Comparison of ENCODE assay signal across 2 cellular contexts in the genomic region with DNA sequence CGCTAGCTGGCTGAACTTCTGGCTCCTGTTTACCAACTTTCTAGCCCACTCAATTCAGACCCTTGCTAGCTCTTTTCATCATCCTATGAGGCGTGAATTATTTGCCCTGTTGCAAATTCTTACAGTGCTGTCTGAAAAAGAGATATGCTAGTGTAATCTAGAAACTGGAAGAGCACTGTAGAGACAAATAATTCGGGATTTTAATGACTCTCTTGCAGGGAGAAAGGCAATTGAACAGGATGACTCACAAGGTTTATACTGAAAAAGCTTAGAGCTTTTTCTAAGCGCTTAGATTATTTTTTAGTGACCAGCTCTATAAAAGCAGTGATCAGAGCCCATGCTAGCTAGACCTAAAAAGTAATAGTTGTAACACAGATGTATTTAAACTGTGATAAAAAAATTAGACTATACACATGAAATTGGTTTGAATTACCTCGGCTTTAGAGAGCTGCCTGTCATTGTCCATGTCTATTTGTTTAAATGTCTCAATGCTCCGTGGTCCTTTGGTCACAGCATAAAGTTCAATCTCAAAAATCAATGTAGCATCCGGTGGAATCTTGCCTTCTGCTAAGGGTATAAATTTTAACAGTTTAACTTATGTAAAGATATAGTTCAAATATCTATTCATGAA.
TF ChIP-seq lines count a peak whose summit lies in the region.

No MANE protein-coding gene starts in this region.

TF ChIP-seq in HEK293, 187 proteins besides CTCF, POLR2A, EP300 and RAD21 (continued from another document):
- TF ChIP-seq, protein P1, sequence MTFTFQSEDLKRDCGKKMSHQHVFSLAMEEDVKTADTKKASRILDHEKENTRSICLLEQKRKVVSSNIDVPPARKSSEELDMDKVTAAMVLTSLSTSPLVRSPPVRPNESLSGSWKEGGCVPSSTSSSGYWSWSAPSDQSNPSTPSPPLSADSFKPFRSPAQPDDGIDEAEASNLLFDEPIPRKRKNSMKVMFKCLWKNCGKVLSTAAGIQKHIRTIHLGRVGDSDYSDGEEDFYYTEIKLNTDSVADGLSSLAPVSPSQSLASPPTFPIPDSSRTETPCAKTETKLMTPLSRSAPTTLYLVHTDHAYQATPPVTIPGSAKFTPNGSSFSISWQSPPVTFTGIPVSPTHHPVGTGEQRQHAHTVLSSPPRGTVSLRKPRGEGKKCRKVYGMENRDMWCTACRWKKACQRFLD (tag by site-specific recombination; IDR thresholded peaks at IDR 0.05), result no peak
- TF ChIP-seq OVOL3 (tag by site-specific recombination; IDR thresholded peaks at IDR 0.05), result no peak
- no peak for TF ChIP-seq KLF16 (tag by site-specific recombination; IDR thresholded peaks at IDR 0.05)
- TF ChIP-seq ZNF16 (tag by site-specific recombination; IDR thresholded peaks at IDR 0.05; ENCODE audit: low read depth), result no peak
- no peak for TF ChIP-seq HOXD13 (CRISPR knock-in tag; IDR thresholded peaks at IDR 0.05; ENCODE audit: borderline replicate concordance)
- TF ChIP-seq ZBTB17 (tag by site-specific recombination; IDR thresholded peaks at IDR 0.05), result peak; percentile 36; the same call in 1 of the 2 replicates
- no peak for TF ChIP-seq ZNF169 (tag by site-specific recombination; IDR thresholded peaks at IDR 0.05)
- TF ChIP-seq, protein P2, sequence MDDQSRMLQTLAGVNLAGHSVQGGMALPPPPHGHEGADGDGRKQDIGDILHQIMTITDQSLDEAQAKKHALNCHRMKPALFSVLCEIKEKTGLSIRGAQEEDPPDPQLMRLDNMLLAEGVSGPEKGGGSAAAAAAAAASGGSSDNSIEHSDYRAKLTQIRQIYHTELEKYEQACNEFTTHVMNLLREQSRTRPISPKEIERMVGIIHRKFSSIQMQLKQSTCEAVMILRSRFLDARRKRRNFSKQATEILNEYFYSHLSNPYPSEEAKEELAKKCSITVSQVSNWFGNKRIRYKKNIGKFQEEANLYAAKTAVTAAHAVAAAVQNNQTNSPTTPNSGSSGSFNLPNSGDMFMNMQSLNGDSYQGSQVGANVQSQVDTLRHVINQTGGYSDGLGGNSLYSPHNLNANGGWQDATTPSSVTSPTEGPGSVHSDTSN (CRISPR knock-in tag; IDR thresholded peaks at IDR 0.05), result no peak
- 0 out of 2 replicates have a peak, but pooled peaks have one; percentile 40 for TF ChIP-seq ZEB2 (tag by site-specific recombination; IDR thresholded peaks at IDR 0.05)
- TF ChIP-seq, protein P3, sequence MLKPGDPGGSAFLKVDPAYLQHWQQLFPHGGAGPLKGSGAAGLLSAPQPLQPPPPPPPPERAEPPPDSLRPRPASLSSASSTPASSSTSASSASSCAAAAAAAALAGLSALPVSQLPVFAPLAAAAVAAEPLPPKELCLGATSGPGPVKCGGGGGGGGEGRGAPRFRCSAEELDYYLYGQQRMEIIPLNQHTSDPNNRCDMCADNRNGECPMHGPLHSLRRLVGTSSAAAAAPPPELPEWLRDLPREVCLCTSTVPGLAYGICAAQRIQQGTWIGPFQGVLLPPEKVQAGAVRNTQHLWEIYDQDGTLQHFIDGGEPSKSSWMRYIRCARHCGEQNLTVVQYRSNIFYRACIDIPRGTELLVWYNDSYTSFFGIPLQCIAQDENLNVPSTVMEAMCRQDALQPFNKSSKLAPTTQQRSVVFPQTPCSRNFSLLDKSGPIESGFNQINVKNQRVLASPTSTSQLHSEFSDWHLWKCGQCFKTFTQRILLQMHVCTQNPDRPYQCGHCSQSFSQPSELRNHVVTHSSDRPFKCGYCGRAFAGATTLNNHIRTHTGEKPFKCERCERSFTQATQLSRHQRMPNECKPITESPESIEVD (tag by site-specific recombination; IDR thresholded peaks at IDR 0.05), result peak; percentile 64
- TF ChIP-seq ZNF624 (tag by site-specific recombination; IDR thresholded peaks at IDR 0.05), result no peak
- no peak for TF ChIP-seq HOXC10 (CRISPR knock-in tag; IDR thresholded peaks at IDR 0.05)
TF ChIP-seq in HEK293: peak in this region for 4.

TF ChIP-seq in HepG2, 621 proteins besides CTCF, POLR2A, EP300 and RAD21 (continued from another document and continues in another):
- TF ChIP-seq, protein P4, sequence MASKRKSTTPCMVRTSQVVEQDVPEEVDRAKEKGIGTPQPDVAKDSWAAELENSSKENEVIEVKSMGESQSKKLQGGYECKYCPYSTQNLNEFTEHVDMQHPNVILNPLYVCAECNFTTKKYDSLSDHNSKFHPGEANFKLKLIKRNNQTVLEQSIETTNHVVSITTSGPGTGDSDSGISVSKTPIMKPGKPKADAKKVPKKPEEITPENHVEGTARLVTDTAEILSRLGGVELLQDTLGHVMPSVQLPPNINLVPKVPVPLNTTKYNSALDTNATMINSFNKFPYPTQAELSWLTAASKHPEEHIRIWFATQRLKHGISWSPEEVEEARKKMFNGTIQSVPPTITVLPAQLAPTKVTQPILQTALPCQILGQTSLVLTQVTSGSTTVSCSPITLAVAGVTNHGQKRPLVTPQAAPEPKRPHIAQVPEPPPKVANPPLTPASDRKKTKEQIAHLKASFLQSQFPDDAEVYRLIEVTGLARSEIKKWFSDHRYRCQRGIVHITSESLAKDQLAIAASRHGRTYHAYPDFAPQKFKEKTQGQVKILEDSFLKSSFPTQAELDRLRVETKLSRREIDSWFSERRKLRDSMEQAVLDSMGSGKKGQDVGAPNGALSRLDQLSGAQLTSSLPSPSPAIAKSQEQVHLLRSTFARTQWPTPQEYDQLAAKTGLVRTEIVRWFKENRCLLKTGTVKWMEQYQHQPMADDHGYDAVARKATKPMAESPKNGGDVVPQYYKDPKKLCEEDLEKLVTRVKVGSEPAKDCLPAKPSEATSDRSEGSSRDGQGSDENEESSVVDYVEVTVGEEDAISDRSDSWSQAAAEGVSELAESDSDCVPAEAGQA (IDR thresholded peaks at IDR 0.05; ENCODE audit: low read depth), result no peak
- TF ChIP-seq, protein P4 (CRISPR knock-in tag; IDR thresholded peaks at IDR 0.05; ENCODE audit: borderline replicate concordance), result no peak
- TF ChIP-seq YEATS2 (CRISPR knock-in tag; IDR thresholded peaks at IDR 0.05; ENCODE audit: borderline replicate concordance) (no peak), ZSCAN30 (CRISPR knock-in tag; IDR thresholded peaks at IDR 0.05) (no peak), CCDC6 (CRISPR knock-in tag; IDR thresholded peaks at IDR 0.05) (no peak), TRIM24 (CRISPR knock-in tag; IDR thresholded peaks at IDR 0.05) (no peak), FOXA1 (IDR thresholded peaks at IDR 0.05) (no peak), FOXA1 (CRISPR knock-in tag; IDR thresholded peaks at IDR 0.05) (peak; percentile 74), MEIS1 (CRISPR knock-in tag; IDR thresholded peaks at IDR 0.05; ENCODE audit: borderline replicate concordance) (no peak), JUNB (CRISPR knock-in tag; IDR thresholded peaks at IDR 0.05; ENCODE audit: borderline replicate concordance) (no peak), HNRNPH1 (optimal IDR thresholded peaks at IDR 0.05; ENCODE audit: low read depth, low read length) (no peak), FOXP1 (IDR thresholded peaks at IDR 0.05) (no peak), FOXP1 (CRISPR knock-in tag; IDR thresholded peaks at IDR 0.05) (peak; percentile 53; the same call in 1 of the 2 replicates), PHF20 (CRISPR knock-in tag; IDR thresholded peaks at IDR 0.05) (no peak)
- TF ChIP-seq, protein P5, sequence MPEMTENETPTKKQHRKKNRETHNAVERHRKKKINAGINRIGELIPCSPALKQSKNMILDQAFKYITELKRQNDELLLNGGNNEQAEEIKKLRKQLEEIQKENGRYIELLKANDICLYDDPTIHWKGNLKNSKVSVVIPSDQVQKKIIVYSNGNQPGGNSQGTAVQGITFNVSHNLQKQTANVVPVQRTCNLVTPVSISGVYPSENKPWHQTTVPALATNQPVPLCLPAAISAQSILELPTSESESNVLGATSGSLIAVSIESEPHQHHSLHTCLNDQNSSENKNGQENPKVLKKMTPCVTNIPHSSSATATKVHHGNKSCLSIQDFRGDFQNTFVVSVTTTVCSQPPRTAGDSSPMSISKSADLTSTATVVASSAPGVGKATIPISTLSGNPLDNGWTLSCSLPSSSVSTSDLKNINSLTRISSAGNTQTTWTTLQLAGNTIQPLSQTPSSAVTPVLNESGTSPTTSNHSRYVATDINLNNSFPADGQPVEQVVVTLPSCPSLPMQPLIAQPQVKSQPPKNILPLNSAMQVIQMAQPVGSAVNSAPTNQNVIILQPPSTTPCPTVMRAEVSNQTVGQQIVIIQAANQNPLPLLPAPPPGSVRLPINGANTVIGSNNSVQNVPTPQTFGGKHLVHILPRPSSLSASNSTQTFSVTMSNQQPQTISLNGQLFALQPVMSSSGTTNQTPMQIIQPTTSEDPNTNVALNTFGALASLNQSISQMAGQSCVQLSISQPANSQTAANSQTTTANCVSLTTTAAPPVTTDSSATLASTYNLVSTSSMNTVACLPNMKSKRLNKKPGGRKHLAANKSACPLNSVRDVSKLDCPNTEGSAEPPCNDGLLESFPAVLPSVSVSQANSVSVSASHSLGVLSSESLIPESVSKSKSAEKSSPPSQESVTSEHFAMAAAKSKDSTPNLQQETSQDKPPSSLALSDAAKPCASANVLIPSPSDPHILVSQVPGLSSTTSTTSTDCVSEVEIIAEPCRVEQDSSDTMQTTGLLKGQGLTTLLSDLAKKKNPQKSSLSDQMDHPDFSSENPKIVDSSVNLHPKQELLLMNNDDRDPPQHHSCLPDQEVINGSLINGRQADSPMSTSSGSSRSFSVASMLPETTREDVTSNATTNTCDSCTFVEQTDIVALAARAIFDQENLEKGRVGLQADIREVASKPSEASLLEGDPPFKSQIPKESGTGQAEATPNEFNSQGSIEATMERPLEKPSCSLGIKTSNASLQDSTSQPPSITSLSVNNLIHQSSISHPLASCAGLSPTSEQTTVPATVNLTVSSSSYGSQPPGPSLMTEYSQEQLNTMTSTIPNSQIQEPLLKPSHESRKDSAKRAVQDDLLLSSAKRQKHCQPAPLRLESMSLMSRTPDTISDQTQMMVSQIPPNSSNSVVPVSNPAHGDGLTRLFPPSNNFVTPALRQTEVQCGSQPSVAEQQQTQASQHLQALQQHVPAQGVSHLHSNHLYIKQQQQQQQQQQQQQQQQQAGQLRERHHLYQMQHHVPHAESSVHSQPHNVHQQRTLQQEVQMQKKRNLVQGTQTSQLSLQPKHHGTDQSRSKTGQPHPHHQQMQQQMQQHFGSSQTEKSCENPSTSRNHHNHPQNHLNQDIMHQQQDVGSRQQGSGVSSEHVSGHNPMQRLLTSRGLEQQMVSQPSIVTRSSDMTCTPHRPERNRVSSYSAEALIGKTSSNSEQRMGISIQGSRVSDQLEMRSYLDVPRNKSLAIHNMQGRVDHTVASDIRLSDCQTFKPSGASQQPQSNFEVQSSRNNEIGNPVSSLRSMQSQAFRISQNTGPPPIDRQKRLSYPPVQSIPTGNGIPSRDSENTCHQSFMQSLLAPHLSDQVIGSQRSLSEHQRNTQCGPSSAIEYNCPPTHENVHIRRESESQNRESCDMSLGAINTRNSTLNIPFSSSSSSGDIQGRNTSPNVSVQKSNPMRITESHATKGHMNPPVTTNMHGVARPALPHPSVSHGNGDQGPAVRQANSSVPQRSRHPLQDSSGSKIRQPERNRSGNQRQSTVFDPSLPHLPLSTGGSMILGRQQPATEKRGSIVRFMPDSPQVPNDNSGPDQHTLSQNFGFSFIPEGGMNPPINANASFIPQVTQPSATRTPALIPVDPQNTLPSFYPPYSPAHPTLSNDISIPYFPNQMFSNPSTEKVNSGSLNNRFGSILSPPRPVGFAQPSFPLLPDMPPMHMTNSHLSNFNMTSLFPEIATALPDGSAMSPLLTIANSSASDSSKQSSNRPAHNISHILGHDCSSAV (CRISPR knock-in tag; IDR thresholded peaks at IDR 0.05; ENCODE audit: borderline replicate concordance), result no peak
- TF ChIP-seq, protein P6, sequence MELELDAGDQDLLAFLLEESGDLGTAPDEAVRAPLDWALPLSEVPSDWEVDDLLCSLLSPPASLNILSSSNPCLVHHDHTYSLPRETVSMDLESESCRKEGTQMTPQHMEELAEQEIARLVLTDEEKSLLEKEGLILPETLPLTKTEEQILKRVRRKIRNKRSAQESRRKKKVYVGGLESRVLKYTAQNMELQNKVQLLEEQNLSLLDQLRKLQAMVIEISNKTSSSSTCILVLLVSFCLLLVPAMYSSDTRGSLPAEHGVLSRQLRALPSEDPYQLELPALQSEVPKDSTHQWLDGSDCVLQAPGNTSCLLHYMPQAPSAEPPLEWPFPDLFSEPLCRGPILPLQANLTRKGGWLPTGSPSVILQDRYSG (CRISPR knock-in tag; IDR thresholded peaks at IDR 0.05), result no peak
- TF ChIP-seq, protein P7, sequence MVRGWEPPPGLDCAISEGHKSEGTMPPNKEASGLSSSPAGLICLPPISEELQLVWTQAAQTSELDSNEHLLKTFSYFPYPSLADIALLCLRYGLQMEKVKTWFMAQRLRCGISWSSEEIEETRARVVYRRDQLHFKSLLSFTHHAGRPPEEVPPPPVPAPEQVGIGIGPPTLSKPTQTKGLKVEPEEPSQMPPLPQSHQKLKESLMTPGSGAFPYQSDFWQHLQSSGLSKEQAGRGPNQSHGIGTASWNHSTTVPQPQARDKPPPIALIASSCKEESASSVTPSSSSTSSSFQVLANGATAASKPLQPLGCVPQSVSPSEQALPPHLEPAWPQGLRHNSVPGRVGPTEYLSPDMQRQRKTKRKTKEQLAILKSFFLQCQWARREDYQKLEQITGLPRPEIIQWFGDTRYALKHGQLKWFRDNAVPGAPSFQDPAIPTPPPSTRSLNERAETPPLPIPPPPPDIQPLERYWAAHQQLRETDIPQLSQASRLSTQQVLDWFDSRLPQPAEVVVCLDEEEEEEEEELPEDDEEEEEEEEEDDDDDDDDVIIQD (CRISPR knock-in tag; IDR thresholded peaks at IDR 0.05; ENCODE audit: low read depth), result peak; percentile 60; the same call in 1 of the 2 replicates
- TF ChIP-seq, protein P8, sequence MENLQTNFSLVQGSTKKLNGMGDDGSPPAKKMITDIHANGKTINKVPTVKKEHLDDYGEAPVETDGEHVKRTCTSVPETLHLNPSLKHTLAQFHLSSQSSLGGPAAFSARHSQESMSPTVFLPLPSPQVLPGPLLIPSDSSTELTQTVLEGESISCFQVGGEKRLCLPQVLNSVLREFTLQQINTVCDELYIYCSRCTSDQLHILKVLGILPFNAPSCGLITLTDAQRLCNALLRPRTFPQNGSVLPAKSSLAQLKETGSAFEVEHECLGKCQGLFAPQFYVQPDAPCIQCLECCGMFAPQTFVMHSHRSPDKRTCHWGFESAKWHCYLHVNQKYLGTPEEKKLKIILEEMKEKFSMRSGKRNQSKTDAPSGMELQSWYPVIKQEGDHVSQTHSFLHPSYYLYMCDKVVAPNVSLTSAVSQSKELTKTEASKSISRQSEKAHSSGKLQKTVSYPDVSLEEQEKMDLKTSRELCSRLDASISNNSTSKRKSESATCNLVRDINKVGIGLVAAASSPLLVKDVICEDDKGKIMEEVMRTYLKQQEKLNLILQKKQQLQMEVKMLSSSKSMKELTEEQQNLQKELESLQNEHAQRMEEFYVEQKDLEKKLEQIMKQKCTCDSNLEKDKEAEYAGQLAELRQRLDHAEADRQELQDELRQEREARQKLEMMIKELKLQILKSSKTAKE (CRISPR knock-in tag; IDR thresholded peaks at IDR 0.05; ENCODE audit: borderline replicate concordance), result no peak
